12 cellular contexts compared by ENCODE assay signal in the genomic region with DNA sequence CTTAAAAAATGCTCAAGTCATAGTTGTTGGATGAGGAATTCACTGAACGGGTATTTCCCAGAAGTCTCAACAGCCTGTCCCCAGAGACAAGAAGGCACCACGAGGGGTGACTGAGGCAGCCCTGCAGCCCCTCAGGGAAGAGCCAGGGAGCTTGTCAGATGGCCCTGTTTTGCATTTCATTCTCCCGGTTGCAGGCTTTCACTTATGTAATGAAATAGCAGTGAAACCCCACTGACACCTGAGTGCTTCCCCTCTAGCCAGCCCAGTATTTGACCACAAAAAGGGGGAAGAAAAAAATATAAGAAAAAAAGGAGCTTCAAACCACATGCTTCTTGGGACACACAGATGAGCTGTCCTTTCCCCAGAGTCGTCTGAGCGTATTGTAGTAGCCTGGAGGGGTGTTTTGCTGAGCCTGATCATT.
DNase-seq lines count a peak whose midpoint lies in the region; ATAC-seq and TF ChIP-seq lines count a peak whose summit lies in the region.
"Had no signal": no experiment of that assay in that cellular context is flagged by ENCODE, and none has a peak within 500 bp of the region (broad histone marks: within the 10 kb centered on the region; RNA-seq: fewer than 3 reads in every experiment).

No MANE protein-coding gene starts in this region.

- no peaks in the 10 kb centered on the region for H3K4me1 ChIP-seq in adipocyte (ENCODE audit: control insufficient read depth, insufficient read depth, low read length)

- H3K27me3 ChIP-seq in adipocyte (replicated peaks; ENCODE audit: control insufficient read depth, insufficient read depth, low read length) = peaks cover 65% of the 10 kb centered on the region

- no peak overlapping the region for H3K9ac ChIP-seq in adipocyte (ENCODE audit: low read length)

- peaks cover 12 to 19% of the 10 kb centered on the region in 2 donors for H3K27me3 Mint-ChIP-seq in natural killer cell (ENCODE audit: low read depth in 2 of 2)

- H3K36me3 Mint-ChIP-seq in natural killer cell = peaks cover 15% of the 10 kb centered on the region

- DNase-seq in adipocyte (ENCODE audit: low read depth) = peak; percentile 11
- DNase-seq in activated CD4-positive, alpha-beta T cell treated with anti-CD3 and anti-CD28 coated beads for 4 hours = no peak
- no peak for DNase-seq in activated gamma-delta T cell (lab: John Stamatoyannopoulos, UW)
- no peak for DNase-seq in natural killer cell
- DNase-seq in central memory CD4-positive, alpha-beta T cell = no peak
- DNase-seq: NCI-H187, nephron progenitor cell had no signal

- H3K9me3 Mint-ChIP-seq in natural killer cell = no peaks in the 10 kb centered on the region
- H3K9me3 Mint-ChIP-seq: activated T-helper 17 cell treated with anti-CD3 and anti-CD28 coated beads, Interleukin-2, amount 50 U/mL, for 72 hours; nephron progenitor cell had no signal

- no peaks in the 10 kb centered on the region for H3K36me3 ChIP-seq in adipocyte (ENCODE audit: control insufficient read depth, insufficient read depth, low read length, severe bottlenecking)

- no peaks in the 10 kb centered on the region for H3K9me3 ChIP-seq in adipocyte (ENCODE audit: control insufficient read depth, low read length)

- no peak overlapping the region for H3K27ac Mint-ChIP-seq in natural killer cell
- H3K27ac Mint-ChIP-seq: activated T-helper 17 cell treated with anti-CD3 and anti-CD28 coated beads, Interleukin-2, amount 50 U/mL, for 72 hours; nephron progenitor cell had no signal

- H3K4me1 Mint-ChIP-seq in natural killer cell = peaks cover 13 to 20% of the 10 kb centered on the region in 2 donors

- H3K4me3 ChIP-seq in adipocyte (ENCODE audit: low read length) = no peak overlapping the region
- H3K4me3 ChIP-seq: coronary artery had no signal

- ATAC-seq in GM18868 (IDR thresholded peaks at IDR 0.05; ENCODE audit: unreplicated experiment) (peak; percentile 81), GM21717 (IDR thresholded peaks at IDR 0.05; ENCODE audit: unreplicated experiment) (peak; percentile 77), HG03378 (IDR thresholded peaks at IDR 0.05; ENCODE audit: unreplicated experiment) (peak; percentile 68), natural killer cell (no peak)
- ATAC-seq: activated T-helper 17 cell treated with anti-CD3 and anti-CD28 coated beads, Interleukin-2, amount 50 U/mL, for 72 hours had no signal

- intact Hi-C loops in natural killer cell (cut with micrococcal nuclease) = no loop called here

- no peak for TF ChIP-seq CTCF in natural killer cell (IDR thresholded peaks at IDR 0.05)

- no peak overlapping the region for H3K4me3 Mint-ChIP-seq in natural killer cell
- H3K4me3 Mint-ChIP-seq: activated T-helper 17 cell treated with anti-CD3 and anti-CD28 coated beads, Interleukin-2, amount 50 U/mL, for 72 hours; nephron progenitor cell had no signal

Comparison
In these comparisons a context has a peak if more than half of its experiments do, and no peak if none do; other contexts are left out.
1. ATAC-seq: peak in GM18868 (single experiment), GM21717 (single experiment) and HG03378 (single experiment); none in natural killer cell (0 of 3).